Comparison of ENCODE assay signal across 21 cellular contexts in genomic region chr2:2026851-2027250, GRCh38.
"Had no signal": no experiment of that assay in that cellular context is flagged by ENCODE, and none has a peak within 500 bp of the region (broad histone marks: within the 10 kb centered on the region; RNA-seq: fewer than 3 reads in every experiment).

No MANE protein-coding gene starts in this region.

- H3K27me3 ChIP-seq: body of pancreas, esophagus squamous epithelium, ovary, tibial nerve had no signal

- H3K9me3 ChIP-seq: body of pancreas, esophagus squamous epithelium, left lung, ovary, tibial nerve had no signal

- FAIRE-seq: urothelium cell line had no signal

- H3K27ac ChIP-seq: body of pancreas, esophagus squamous epithelium, left lung, ovary, skin epidermis, stomach, tibial nerve had no signal

- H3K4me3 ChIP-seq: body of pancreas, esophagus squamous epithelium, left lung, lung, ovary, skin epidermis, stomach, tibial nerve had no signal

- H3K4me1 ChIP-seq: body of pancreas, esophagus squamous epithelium, left lung, stomach, tibial nerve had no signal

- DNase-seq: activated CD4-positive, alpha-beta T cell treated with anti-CD3 and anti-CD28 coated beads for 36 hours; activated CD4-positive, CD25-positive, alpha-beta regulatory T cell; activated CD8-positive, alpha-beta memory T cell treated with anti-CD3 and anti-CD28 coated beads, Interleukin-2, amount 10 ng/mL, durations not matched to agents 7 days and 5 days; activated CD8-positive, alpha-beta T cell treated with anti-CD3 and anti-CD28 coated beads, Interleukin-2, amount 10 ng/mL, durations not matched to agents 7 days and 5 days; activated T-cell treated with anti-CD3 and anti-CD28 coated beads, Interleukin-2, amount 50 U/mL, for 48 hours; body of pancreas; cerebellar nuclear complex; cortex of kidney; esophagus squamous epithelium; foreskin melanocyte; mesendoderm; ovary; stimulated activated CD4-positive, alpha-beta T cell treated with anti-CD3 and anti-CD28 coated beads, Interleukin-4, amount 100 ng/mL, for 24 hours; stomach; T-cell had no signal

- ATAC-seq: activated CD4-positive, alpha-beta T cell treated with anti-CD3 and anti-CD28 coated beads for 36 hours; activated CD8-positive, alpha-beta memory T cell treated with anti-CD3 and anti-CD28 coated beads, Interleukin-2, amount 10 ng/mL, durations not matched to agents 7 days and 5 days; activated CD8-positive, alpha-beta T cell treated with anti-CD3 and anti-CD28 coated beads, Interleukin-2, amount 10 ng/mL, durations not matched to agents 7 days and 5 days; body of pancreas; left lung; stimulated activated effector memory CD8-positive, alpha-beta T cell treated with anti-CD3 and anti-CD28 coated beads, Interleukin-12 subunit alpha, Interleukin-12 subunit beta, amount 100 ng/mL, for 72 hours; T-cell had no signal

- H3K36me3 ChIP-seq: esophagus squamous epithelium, left lung, ovary, stomach, tibial nerve had no signal
